Comparison of ENCODE assay signal across 12 cellular contexts in genomic region chr22:37749223-37749622, GRCh38. TPM values are rescaled to one million over a fixed set of nuclear protein-coding genes. Genes with fewer than 3 reads are reported as not detected.
DNase-seq lines count a peak whose midpoint lies in the region; ATAC-seq and TF ChIP-seq lines count a peak whose summit lies in the region.
"Had no signal": no experiment of that assay in that cellular context is flagged by ENCODE, and none has a peak within 500 bp of the region (broad histone marks: within the 10 kb centered on the region; RNA-seq: fewer than 3 reads in every experiment).

No MANE protein-coding gene starts in this region.

- ATAC-seq in GM18873 (IDR thresholded peaks at IDR 0.05; ENCODE audit: low FRiP score, unreplicated experiment): no peak
- no peak for ATAC-seq in GM18520 (IDR thresholded peaks at IDR 0.05; ENCODE audit: unreplicated experiment)
- no peak for ATAC-seq in GM21515 (IDR thresholded peaks at IDR 0.05; ENCODE audit: unreplicated experiment)
- ATAC-seq: naive thymus-derived CD4-positive, alpha-beta T cell had no signal

- TF ChIP-seq CTCF in RWPE1 (conservative IDR thresholded peaks at IDR 0.05; ENCODE audit: low read depth): no peak
- TF ChIP-seq CTCF in fibroblast of villous mesenchyme (IDR thresholded peaks at IDR 0.05; ENCODE audit: insufficient read depth, low read depth, low read length): no peak

- H3K4me1 ChIP-seq in BLaER1 treated with 17β-estradiol and CSF1 and Interleukin-3, amounts not matched to agents 10 nM and 100 nM: peaks cover 67 to 79% (median 73%) of the 10 kb centered on the region in 10 experiments
- peaks cover 48% of the 10 kb centered on the region for H3K4me1 ChIP-seq in rectal smooth muscle tissue (ENCODE audit: control insufficient read depth, insufficient read depth, low read length)

- CTCF ChIA-PET in RWPE1 (lab: Yijun Ruan, JAX): no interaction called here

- H4K20me1 ChIP-seq in BLaER1 treated with 17β-estradiol and CSF1 and Interleukin-3, amounts not matched to agents 10 nM and 100 nM: peaks cover 44 to 74% (median 62%) of the 10 kb centered on the region in 11 experiments

- peaks cover 24 to 63% (median 47%) of the 10 kb centered on the region in 11 experiments for H3K36me3 ChIP-seq in BLaER1 treated with 17β-estradiol and CSF1 and Interleukin-3, amounts not matched to agents 10 nM and 100 nM
- no peaks in the 10 kb centered on the region for H3K36me3 ChIP-seq in rectal smooth muscle tissue (ENCODE audit: control insufficient read depth, insufficient read depth, low read length)

- H3K4me2 ChIP-seq in BLaER1 treated with 17β-estradiol and CSF1 and Interleukin-3, amounts not matched to agents 10 nM and 100 nM: peak overlapping the region in 9 of 11 experiments; percentile 78 to 99 (median 95); a peak in 13 of 22 replicates

- H3K9me3 ChIP-seq in BLaER1 treated with 17β-estradiol and CSF1 and Interleukin-3, amounts not matched to agents 10 nM and 100 nM (replicated peaks in 1 of 11): no peaks in the 10 kb centered on the region
- H3K9me3 ChIP-seq: BLaER1 had no signal

- DNase-seq in RWPE1 (ENCODE audit: low spot score) (no peak), fibroblast of villous mesenchyme (ENCODE audit: low read depth) (no peak), superior temporal gyrus (ENCODE audit: extremely low spot score) (no peak)
- DNase-seq: activated CD8-positive, alpha-beta memory T cell treated with anti-CD3 and anti-CD28 coated beads for 24 hours; naive thymus-derived CD4-positive, alpha-beta T cell; NK-92 treated with Interleukin-12 subunit alpha and Interleukin-12 subunit beta, amount 100 ng/mL, for 24 hours had no signal

- peak overlapping the region in 4 of 11 experiments; percentile 8 to 99 (median 52); a peak in 2 of 22 replicates for H3K27ac ChIP-seq in BLaER1 treated with 17β-estradiol and CSF1 and Interleukin-3, amounts not matched to agents 10 nM and 100 nM
- H3K27ac ChIP-seq in RWPE1 (peak overlapping the region; percentile 95), rectal smooth muscle tissue (ENCODE audit: low read depth, low read length) (peak overlapping the region; percentile 41)

- peak overlapping the region in 8 of 11 experiments; percentile 7 to 100 (median 60); a peak in 9 of 22 replicates for H3K9ac ChIP-seq in BLaER1 treated with 17β-estradiol and CSF1 and Interleukin-3, amounts not matched to agents 10 nM and 100 nM
- H3K9ac ChIP-seq in rectal smooth muscle tissue (ENCODE audit: low read length): no peak overlapping the region

- no peak overlapping the region for H3K4me3 ChIP-seq in BLaER1 treated with 17β-estradiol and CSF1 and Interleukin-3, amounts not matched to agents 10 nM and 100 nM
- peak overlapping the region; percentile 2 for H3K4me3 ChIP-seq in fibroblast of villous mesenchyme (ENCODE audit: low read depth, low read length)
- no peak overlapping the region for H3K4me3 ChIP-seq in rectal smooth muscle tissue (ENCODE audit: low read length)
- H3K4me3 ChIP-seq: BLaER1 had no signal

- POLR2A ChIA-PET in RWPE1 (lab: Yijun Ruan, JAX; ENCODE audit: low non-redundant PET): interaction anchor here (0.6 kb wide), 1 partner anchor 21 kb away, joined by 3 read pairs; no protein-coding TSS in a partner anchor

- no peaks in the 10 kb centered on the region for H3K27me3 ChIP-seq in BLaER1 treated with 17β-estradiol and CSF1 and Interleukin-3, amounts not matched to agents 10 nM and 100 nM
- H3K27me3 ChIP-seq in rectal smooth muscle tissue (ENCODE audit: control insufficient read depth, insufficient read depth, low read length): no peaks in the 10 kb centered on the region
- H3K27me3 ChIP-seq: BLaER1 had no signal

RNA-seq across cellular contexts. Expression of gene TRIOBP, which starts 52.4 kb away (rescaled TPM):
- total RNA-seq in fibroblast of villous mesenchyme: 121 and 141 TPM in 2 replicates

RNA-seq across cellular contexts. Expression of gene GCAT, which starts 58.5 kb away (rescaled TPM):
- total RNA-seq in fibroblast of villous mesenchyme: 20.3 and 31.1 TPM in 2 replicates
